ENCODE assay signal across 27 cellular contexts in the genomic region with DNA sequence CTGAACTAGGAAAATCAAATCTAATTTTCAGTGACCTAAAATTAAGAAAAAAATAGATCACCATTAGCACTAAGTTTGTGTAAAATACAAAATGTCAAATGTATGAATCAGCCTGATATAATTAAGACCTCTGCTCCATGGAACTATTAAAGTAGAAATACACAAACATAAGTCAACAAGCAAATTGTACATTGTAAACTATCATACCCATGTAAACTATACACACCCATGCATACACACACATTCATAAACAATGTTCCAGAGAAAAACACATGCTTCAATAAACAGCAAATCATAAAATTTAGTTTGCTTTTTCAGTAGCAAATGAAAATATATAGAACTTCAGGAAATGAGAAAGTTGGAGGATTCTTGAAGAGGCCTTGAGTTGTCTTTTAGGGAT.
"Had no signal": no experiment of that assay in that cellular context is flagged by ENCODE, and none has a peak within 500 bp of the region (broad histone marks: within the 10 kb centered on the region; RNA-seq: fewer than 3 reads in every experiment).

No MANE protein-coding gene starts in this region.

- H3K27me3 ChIP-seq: stomach, suprapubic skin, testis, thyroid gland, tibial artery, tibial nerve, transverse colon, upper lobe of left lung, upper lobe of right lung, uterus, vagina had no signal

- H3K4me3 ChIP-seq: stomach, suprapubic skin, testis, thoracic aorta, thyroid gland, tibial artery, tibial nerve, transverse colon, upper lobe of left lung, upper lobe of right lung, uterus, vagina had no signal

- H3K36me3 ChIP-seq: stomach, suprapubic skin, thoracic aorta, thyroid gland, tibial artery, tibial nerve, transverse colon, upper lobe of left lung, upper lobe of right lung, uterus, vagina had no signal

- H3K4me1 ChIP-seq: stomach, suprapubic skin, testis, thyroid gland, tibial artery, transverse colon, upper lobe of left lung, upper lobe of right lung, uterus, vagina had no signal

- H3K27ac ChIP-seq: stomach, suprapubic skin, testis, thoracic aorta, thyroid gland, tibial artery, tibial nerve, transverse colon, upper lobe of left lung, upper lobe of right lung, uterus, vagina had no signal

- DNase-seq: stimulated activated CD4-positive, alpha-beta T cell treated with anti-CD3 and anti-CD28 coated beads, Interleukin-2, amount 100 ng/mL, for 48 hours; stimulated activated CD4-positive, alpha-beta T cell treated with anti-CD3 and anti-CD28 coated beads, Interleukin-4, amount 100 ng/mL, for 1 hour; stimulated activated CD4-positive, alpha-beta T cell treated with anti-CD3 and anti-CD28 coated beads, Interleukin-4, amount 100 ng/mL, for 24 hours; stimulated activated CD4-positive, alpha-beta T cell treated with anti-CD3 and anti-CD28 coated beads, Interleukin-4, amount 100 ng/mL, for 4 hours; stimulated activated CD8-positive, alpha-beta memory T cell treated with anti-CD3 and anti-CD28 coated beads, Interleukin-4, amount 100 ng/mL, for 48 hours; stimulated activated naive B cell treated with anti-CD40 and anti-IgM and Interleukin-4, amounts not matched to agents 10 μg/mL and 1 μg/mL and 100 μg/mL, for 72 hours; stimulated activated naive CD4-positive, alpha-beta T cell; stimulated activated naive CD4-positive, alpha-beta T cell treated with Interleukin-2 at 50 U/mL for 16 hours; stimulated activated naive CD8-positive, alpha-beta T cell treated with anti-CD3 and anti-CD28 coated beads, Interleukin-15, amount 100 ng/mL, for 72 hours; stimulated activated naive CD8-positive, alpha-beta T cell treated with anti-CD3 and anti-CD28 coated beads, Interleukin-15, Interleukin-2, amounts not matched to agents 100 U/mL and 50 U/mL, for 24 hours; stomach; substantia nigra; testis; thyroid gland; tibial artery; transverse colon; trophoblast cell; upper lobe of left lung; upper lobe of right lung; uterus had no signal

- H3K9me3 ChIP-seq: suprapubic skin, testis, thoracic aorta, thyroid gland, tibial artery, tibial nerve, transverse colon, upper lobe of left lung, upper lobe of right lung, uterus, vagina had no signal

- FAIRE-seq: urothelium cell line had no signal

- ATAC-seq: stimulated activated effector memory CD8-positive, alpha-beta T cell treated with anti-CD3 and anti-CD28 coated beads, Interleukin-12 subunit alpha, Interleukin-12 subunit beta, amount 100 ng/mL, for 72 hours; stimulated activated memory B cell treated with anti-CD40 and anti-IgM and Interleukin-4, amounts not matched to agents 10 μg/mL and 1 μg/mL and 100 μg/mL, for 72 hours; stimulated activated naive B cell treated with anti-CD40 and anti-IgM and Interleukin-4, amounts not matched to agents 10 μg/mL and 1 μg/mL and 100 μg/mL, for 72 hours; stimulated activated naive CD8-positive, alpha-beta T cell treated with anti-CD3 and anti-CD28 coated beads, Interleukin-15, amount 100 ng/mL, for 72 hours; stimulated activated naive CD8-positive, alpha-beta T cell treated with anti-CD3 and anti-CD28 coated beads, Interleukin-15, Interleukin-2, amounts not matched to agents 100 U/mL and 50 U/mL, for 24 hours; upper lobe of right lung had no signal
